Comparison of ENCODE assay signal across 8 cellular contexts in the genomic region with DNA sequence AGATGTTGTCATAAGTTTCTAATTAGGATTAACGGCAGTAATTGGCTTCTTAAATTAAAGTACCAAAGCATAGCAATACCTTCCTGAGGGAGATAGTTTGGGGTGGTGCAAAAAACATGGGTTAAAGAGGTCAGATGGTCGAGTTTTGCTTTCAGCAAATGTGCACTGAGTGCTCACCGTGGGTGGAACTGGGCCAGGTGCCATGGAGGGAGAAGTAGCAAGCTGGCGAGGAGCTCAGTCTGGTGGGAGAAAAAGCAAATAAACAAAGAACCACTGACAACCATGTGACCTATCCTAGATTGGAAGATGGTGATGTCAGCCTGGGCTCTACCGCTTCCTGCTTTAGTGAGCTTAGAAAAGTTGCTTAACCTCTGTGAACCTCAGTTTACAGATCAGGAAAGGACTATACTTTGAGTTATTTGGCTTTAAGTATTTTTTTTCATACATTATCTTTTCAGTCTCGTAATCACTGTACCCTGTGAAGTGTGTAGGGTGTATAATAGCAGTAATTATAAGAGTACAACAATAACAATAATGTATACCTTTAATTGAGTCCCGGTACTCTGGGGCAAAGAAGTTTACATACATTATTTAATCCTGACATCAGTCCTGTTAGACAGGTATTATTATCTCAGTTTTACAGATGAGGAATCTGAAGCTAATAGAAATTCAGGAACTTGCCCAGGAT.
DNase-seq lines count a peak whose midpoint lies in the region; ATAC-seq and TF ChIP-seq lines count a peak whose summit lies in the region.

No MANE protein-coding gene starts in this region.

- no peaks in the 10 kb centered on the region for H3K9me3 ChIP-seq in CD8-positive, alpha-beta T cell (ENCODE audit: low read length)
- no peaks in the 10 kb centered on the region for H3K9me3 ChIP-seq in adipocyte (ENCODE audit: control insufficient read depth, low read length)
- H3K9me3 ChIP-seq in gastrocnemius medialis: no peaks in the 10 kb centered on the region

- peaks cover 32% of the 10 kb centered on the region for H3K4me1 ChIP-seq in CD8-positive, alpha-beta T cell (ENCODE audit: insufficient read depth, low read length)
- H3K4me1 ChIP-seq in adipocyte (ENCODE audit: control insufficient read depth, insufficient read depth, low read length): peaks cover 22% of the 10 kb centered on the region
- peaks cover 3 to 9% of the 10 kb centered on the region in 2 donors for H3K4me1 ChIP-seq in gastrocnemius medialis

- no peak for TF ChIP-seq POLR2A in gastrocnemius medialis (IDR thresholded peaks at IDR 0.05)

- no peaks in the 10 kb centered on the region for H3K9me3 Mint-ChIP-seq in CD8-positive, alpha-beta T cell

- CTCF ChIA-PET in CD8-positive, alpha-beta T cell (lab: Charles Lee): interaction anchor here (0.9 to 3.7 kb wide), 25 partner anchors 9 to 131 kb away, joined by 3 to 32 read pairs (median 10); a partner anchor contains a TSS

- no peak overlapping the region for H3K4me3 ChIP-seq in CD8-positive, alpha-beta T cell (ENCODE audit: low read depth, low read length)
- H3K4me3 ChIP-seq in adipocyte (ENCODE audit: low read length) (peak overlapping the region; percentile 61), gastrocnemius medialis (no peak overlapping the region)

- H3K9ac ChIP-seq in adipocyte (ENCODE audit: low read length): peak overlapping the region; percentile 47

- H3K27me3 ChIP-seq in CD8-positive, alpha-beta T cell (ENCODE audit: insufficient read depth, low read length): no peaks in the 10 kb centered on the region
- H3K27me3 ChIP-seq in adipocyte (replicated peaks; ENCODE audit: control insufficient read depth, insufficient read depth, low read length) (peaks cover 8% of the 10 kb centered on the region), gastrocnemius medialis (no peaks in the 10 kb centered on the region)

- H3K4me3 Mint-ChIP-seq in CD8-positive, alpha-beta T cell: peak overlapping the region; percentile 48

- H3K27ac Mint-ChIP-seq in CD8-positive, alpha-beta T cell: peak overlapping the region; percentile 90

- no peak for TF ChIP-seq CTCF in CD8-positive, alpha-beta T cell (IDR thresholded peaks at IDR 0.05)
- TF ChIP-seq CTCF in gastrocnemius medialis (IDR thresholded peaks at IDR 0.05 in 4 of 5, conservative IDR thresholded peaks at IDR 0.05 in 1 of 5): no peak

- H3K4me1 Mint-ChIP-seq in CD8-positive, alpha-beta T cell (ENCODE audit: low read depth): peaks cover 38% of the 10 kb centered on the region

- no peaks in the 10 kb centered on the region for H3K36me3 ChIP-seq in CD8-positive, alpha-beta T cell (ENCODE audit: insufficient read depth, low read length)
- H3K36me3 ChIP-seq in adipocyte (ENCODE audit: control insufficient read depth, insufficient read depth, low read length, severe bottlenecking) (no peaks in the 10 kb centered on the region), gastrocnemius medialis (peaks cover 0 to 33% of the 10 kb centered on the region in 2 donors)

- in situ Hi-C loops in gastrocnemius medialis (cut with MboI; ENCODE audit: low sequenced_read_pairs in 4 of 4): loop anchor here in 3 of 4 donors (5.0 to 10.0 kb wide), 4 partner anchors 72 to 100 kb away; a partner anchor contains a TSS

- POLR2A ChIA-PET in CD8-positive, alpha-beta T cell (lab: Charles Lee): interaction anchor here (0.6 to 2.8 kb wide), 15 partner anchors 10 to 589 kb away, joined by 3 to 18 read pairs (median 3); a partner anchor contains a TSS

- peak; percentile 89 for ATAC-seq in CD8-positive, alpha-beta T cell
- ATAC-seq in HG03432 (IDR thresholded peaks at IDR 0.05; ENCODE audit: unreplicated experiment) (peak; percentile 69), Right ventricle myocardium superior (ENCODE audit: poor library complexity) (peak; percentile 67), gastrocnemius medialis (peak; percentile 51 to 66)

- DNase-seq in CD8-positive, alpha-beta T cell: peak; percentile 5 to 77 (median 53)
- peak; percentile 19 for DNase-seq in GM19238 (ENCODE audit: insufficient read length, low spot score)
- peak; percentile 47 for DNase-seq in NCI-H82 (lab: John Stamatoyannopoulos, UW)
- DNase-seq in adipocyte (ENCODE audit: low read depth): peak; percentile 83
- DNase-seq in Right ventricle myocardium superior: peak; percentile 79
- no peak for DNase-seq in gastrocnemius medialis
- no peak for DNase-seq in NCI-H187 (lab: John Stamatoyannopoulos, UW)

- no peaks in the 10 kb centered on the region for H3K27me3 Mint-ChIP-seq in CD8-positive, alpha-beta T cell (ENCODE audit: low read depth)

- H3K36me3 Mint-ChIP-seq in CD8-positive, alpha-beta T cell: no peaks in the 10 kb centered on the region

- intact Hi-C loops in CD8-positive, alpha-beta T cell (cut with DNase I, micrococcal nuclease): loop anchor here (1.0 to 5.0 kb wide), 6 partner anchors 35 to 117 kb away; a partner anchor contains a TSS
- intact Hi-C loops in Right ventricle myocardium superior (cut with DNase I): no loop called here
- intact Hi-C loops in gastrocnemius medialis (cut with DNase I; ENCODE audit: low total_unique reads): no loop called here

- no peak overlapping the region for H3K27ac ChIP-seq in CD8-positive, alpha-beta T cell (ENCODE audit: low read depth, low read length)
- peak overlapping the region in 1 of 4 donors; percentile 10 for H3K27ac ChIP-seq in gastrocnemius medialis

Comparison
In these comparisons a context has a peak if more than half of its experiments do, and no peak if none do; other contexts are left out.
1. DNase-seq: peak in CD8-positive, alpha-beta T cell (7 of 7), GM19238 (single experiment), NCI-H82 (single experiment), adipocyte (single experiment) and Right ventricle myocardium superior (single experiment); none in gastrocnemius medialis (0 of 2) and NCI-H187 (0 of 2).
2. intact Hi-C loops: an anchor here in CD8-positive, alpha-beta T cell (1.0 to 5.0 kb wide); none called in Right ventricle myocardium superior and gastrocnemius medialis.
3. Peak in every context shown above with its lines, with median percentiles within 50 percentile points of each other: ATAC-seq.